ENCODE assay signal across 8 cellular contexts in the genomic region with DNA sequence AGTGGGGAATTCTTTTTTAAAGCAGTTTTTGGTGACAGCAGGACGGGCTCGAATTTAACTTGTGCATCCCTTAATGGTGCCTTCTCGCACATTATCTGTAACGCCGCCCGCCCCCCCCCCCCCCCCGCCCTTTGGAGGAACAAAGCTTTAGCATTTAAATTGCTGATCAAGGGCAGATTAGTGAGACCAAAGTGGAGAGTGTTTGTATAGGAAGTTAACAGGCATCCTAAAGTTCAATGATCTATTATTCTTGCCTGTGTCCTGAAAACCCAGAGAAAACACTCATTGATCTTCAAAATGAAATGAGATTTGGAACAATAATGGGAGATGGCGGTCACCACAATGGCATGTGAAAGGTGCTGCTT. TPM values are rescaled to one million over a fixed set of nuclear protein-coding genes. Genes with fewer than 3 reads are reported as not detected.
DNase-seq lines count a peak whose midpoint lies in the region; FAIRE-seq and TF ChIP-seq lines count a peak whose summit lies in the region.

No MANE protein-coding gene starts in this region.

- H3K27ac Mint-ChIP-seq in CD14-positive monocyte: peak overlapping the region in 6 of 7 donors; percentile 86 to 95 (median 94)
- H3K27ac Mint-ChIP-seq in nephron progenitor cell: peak overlapping the region; percentile 99

- FAIRE-seq in D721Med (lab: Jason Lieb, UNC): no peak

- H3K9me2 ChIP-seq in MM.1S (replicated peaks; ENCODE audit: insufficient read depth, low read length): no peaks in the 10 kb centered on the region

- H3F3A ChIP-seq in MM.1S (ENCODE audit: insufficient read depth, low read length): peaks cover 66% of the 10 kb centered on the region

- H3K36me3 ChIP-seq in MM.1S (replicated peaks; ENCODE audit: insufficient read depth, low read length) (no peaks in the 10 kb centered on the region; the same call in 1 of the 2 replicates), ectodermal cell (ENCODE audit: control insufficient read depth, insufficient read depth, low read length) (no peaks in the 10 kb centered on the region)

- peak overlapping the region; percentile 82 for H3K4me2 ChIP-seq in MM.1S (ENCODE audit: low read depth, low read length)

- 0% methylated on average over 2 to 7 of the region's 8 CpGs for WGBS in ectodermal cell, 2 experiments

- peaks cover 12% of the 10 kb centered on the region for H3K4me1 ChIP-seq in MM.1S (ENCODE audit: low read length)
- peaks cover 28% of the 10 kb centered on the region for H3K4me1 ChIP-seq in ectodermal cell (ENCODE audit: control insufficient read depth, insufficient read depth, low read length)

- H3K27ac ChIP-seq in MM.1S (ENCODE audit: low read length): peak overlapping the region; percentile 80
- peak overlapping the region; percentile 95 for H3K27ac ChIP-seq in ectodermal cell (ENCODE audit: insufficient read depth, low read depth, low read length, poor library complexity, severe bottlenecking)

- H3K36me3 Mint-ChIP-seq in CD14-positive monocyte: peaks cover 20% of the 10 kb centered on the region in 2 donors
- peaks cover 16% of the 10 kb centered on the region for H3K36me3 Mint-ChIP-seq in nephron progenitor cell (ENCODE audit: low read depth)

- peaks cover 69% of the 10 kb centered on the region for H3K79me2 ChIP-seq in MM.1S (ENCODE audit: low read length)

- H2AFZ ChIP-seq in MM.1S (ENCODE audit: low read length): 0 out of 2 replicates have a peak overlapping the region, but pooled peaks have one; percentile 15

- DNase-seq in CD14-positive monocyte (ENCODE audit: low spot score) (no peak), MM.1S (no peak), nephron progenitor cell (no peak), NCI-H82 treated with DMSO at 0.1 percent for 48 hours (lab: John Stamatoyannopoulos, UW; ENCODE audit: unreplicated experiment) (no peak), germinal center (ENCODE audit: low spot score) (no peak), NCI-H2196 treated with DMSO at 0.1 percent for 48 hours (lab: John Stamatoyannopoulos, UW; ENCODE audit: unreplicated experiment) (no peak), D721Med (ENCODE audit: insufficient read length, low spot score) (no peak)

- no peak for TF ChIP-seq CTCF in CD14-positive monocyte (IDR thresholded peaks at IDR 0.05)
- no peak for TF ChIP-seq CTCF in MM.1S (IDR thresholded peaks at IDR 0.05; ENCODE audit: low read length)
- no peak for TF ChIP-seq CTCF in nephron progenitor cell (IDR thresholded peaks at IDR 0.05)
- no peak for TF ChIP-seq CTCF in D721Med (IDR thresholded peaks at IDR 0.05; ENCODE audit: insufficient read depth, missing control alignments)

- peak overlapping the region; percentile 85 for H3K9ac ChIP-seq in MM.1S (ENCODE audit: low read length)

- H3K9me3 Mint-ChIP-seq in CD14-positive monocyte (no peaks in the 10 kb centered on the region), nephron progenitor cell (no peaks in the 10 kb centered on the region)

- H3K27me3 ChIP-seq in MM.1S (replicated peaks; ENCODE audit: insufficient read depth, low read length): no peaks in the 10 kb centered on the region
- H3K27me3 ChIP-seq in ectodermal cell (ENCODE audit: control insufficient read depth, insufficient read depth, low read length, poor library complexity, severe bottlenecking): no peaks in the 10 kb centered on the region

- no peaks in the 10 kb centered on the region for H3K9me3 ChIP-seq in MM.1S (replicated peaks; ENCODE audit: insufficient read depth, low read length)
- H3K9me3 ChIP-seq in ectodermal cell (ENCODE audit: control insufficient read depth, low read length): no peaks in the 10 kb centered on the region

- no peaks in the 10 kb centered on the region for H4K20me1 ChIP-seq in MM.1S (ENCODE audit: insufficient read depth, low read length)

- peaks cover 0 to 3% (median 2%) of the 10 kb centered on the region in 3 donors for H3K27me3 Mint-ChIP-seq in CD14-positive monocyte (ENCODE audit: low read depth in 3 of 3)
- no peaks in the 10 kb centered on the region for H3K27me3 Mint-ChIP-seq in nephron progenitor cell (ENCODE audit: low read depth, poor library complexity)

- H3K4me3 ChIP-seq in MM.1S (ENCODE audit: low read length): peak overlapping the region; percentile 80
- H3K4me3 ChIP-seq in ectodermal cell (ENCODE audit: insufficient read depth, low read depth, low read length): peak overlapping the region; percentile 85

- H3K4me3 Mint-ChIP-seq in CD14-positive monocyte (peak overlapping the region; percentile 95 to 97), nephron progenitor cell (peak overlapping the region; percentile 95)

- intact Hi-C loops in CD14-positive monocyte (cut with micrococcal nuclease): loop anchor here (10.0 kb wide), 1 partner anchor 416 kb away; a partner anchor contains a TSS

- H3K4me1 Mint-ChIP-seq in CD14-positive monocyte: peaks cover 51% of the 10 kb centered on the region
- peaks cover 63% of the 10 kb centered on the region for H3K4me1 Mint-ChIP-seq in nephron progenitor cell

RNA-seq across cellular contexts. Expression of a gene that starts 2.3 kb away (rescaled TPM):
- polyA plus RNA-seq in CD14-positive monocyte: 10 to 100 TPM; 20.3 to 22.3 TPM
- polyA plus RNA-seq in ectodermal cell (2013, experiment 1 of 4): 80.6 TPM
- 79.9 TPM for polyA plus RNA-seq in ectodermal cell (2013, experiment 2 of 4)
- 76.9 TPM for polyA plus RNA-seq in ectodermal cell (2013, experiment 3 of 4)
- 90.1 TPM for polyA plus RNA-seq in ectodermal cell (2013, experiment 4 of 4)
